2 cellular contexts compared by ENCODE assay signal in genomic region chr17:28597606-28598383, GRCh38.
TF ChIP-seq lines count a peak whose summit lies in the region.

No MANE protein-coding gene starts in this region.

TF ChIP-seq in SK-N-SH, 30 proteins besides CTCF, POLR2A, EP300 and RAD21:
- TF ChIP-seq MXI1 (IDR thresholded peaks at IDR 0.05; ENCODE audit: low read depth, low read length) (no peak), NFIC (IDR thresholded peaks at IDR 0.05; ENCODE audit: borderline replicate concordance) (no peak)

TF ChIP-seq in SK-N-SH treated with all-trans-retinoic acid at 6 μM for 48 hours, 23 proteins besides CTCF, POLR2A, EP300 and RAD21:
- TF ChIP-seq ARNTL (CRISPR knock-in tag; IDR thresholded peaks at IDR 0.05; ENCODE audit: borderline replicate concordance, low read depth): no peak
- no peak for TF ChIP-seq PPARA (CRISPR knock-in tag; IDR thresholded peaks at IDR 0.05; ENCODE audit: borderline replicate concordance)
- no peak for TF ChIP-seq SNAI2 (CRISPR knock-in tag; IDR thresholded peaks at IDR 0.05)
- no peak for TF ChIP-seq PATZ1 (CRISPR knock-in tag; IDR thresholded peaks at IDR 0.05; ENCODE audit: borderline replicate concordance)
- no peak for TF ChIP-seq ESRRG (CRISPR knock-in tag; IDR thresholded peaks at IDR 0.05)
- no peak for TF ChIP-seq ZNF565 (CRISPR knock-in tag; conservative IDR thresholded peaks at IDR 0.05; ENCODE audit: low read depth)
- no peak for TF ChIP-seq GLIS3 (CRISPR knock-in tag; IDR thresholded peaks at IDR 0.05)
- TF ChIP-seq ZFP3 (CRISPR knock-in tag; IDR thresholded peaks at IDR 0.05): no peak
- TF ChIP-seq ZNF70 (CRISPR knock-in tag; IDR thresholded peaks at IDR 0.05): no peak
- no peak for TF ChIP-seq CREB5 (CRISPR knock-in tag; IDR thresholded peaks at IDR 0.05; ENCODE audit: low read depth)
- TF ChIP-seq ISL1 (CRISPR knock-in tag; IDR thresholded peaks at IDR 0.05): no peak
- TF ChIP-seq BACH2 (CRISPR knock-in tag; IDR thresholded peaks at IDR 0.05; ENCODE audit: borderline replicate concordance): no peak
- no peak for TF ChIP-seq RARB (CRISPR knock-in tag; IDR thresholded peaks at IDR 0.05)
- no peak for TF ChIP-seq ZC3H10 (CRISPR knock-in tag; IDR thresholded peaks at IDR 0.05)
- TF ChIP-seq OSR1 (CRISPR knock-in tag; IDR thresholded peaks at IDR 0.05): no peak
- no peak for TF ChIP-seq CSRNP3 (CRISPR knock-in tag; IDR thresholded peaks at IDR 0.05)
- TF ChIP-seq POU6F1 (CRISPR knock-in tag; IDR thresholded peaks at IDR 0.05; ENCODE audit: borderline replicate concordance, low read depth): no peak
- no peak for TF ChIP-seq TOX (CRISPR knock-in tag; IDR thresholded peaks at IDR 0.05; ENCODE audit: borderline replicate concordance)
- no peak for TF ChIP-seq TCF4 (CRISPR knock-in tag; IDR thresholded peaks at IDR 0.05; ENCODE audit: borderline replicate concordance)
